In the genomic region with DNA sequence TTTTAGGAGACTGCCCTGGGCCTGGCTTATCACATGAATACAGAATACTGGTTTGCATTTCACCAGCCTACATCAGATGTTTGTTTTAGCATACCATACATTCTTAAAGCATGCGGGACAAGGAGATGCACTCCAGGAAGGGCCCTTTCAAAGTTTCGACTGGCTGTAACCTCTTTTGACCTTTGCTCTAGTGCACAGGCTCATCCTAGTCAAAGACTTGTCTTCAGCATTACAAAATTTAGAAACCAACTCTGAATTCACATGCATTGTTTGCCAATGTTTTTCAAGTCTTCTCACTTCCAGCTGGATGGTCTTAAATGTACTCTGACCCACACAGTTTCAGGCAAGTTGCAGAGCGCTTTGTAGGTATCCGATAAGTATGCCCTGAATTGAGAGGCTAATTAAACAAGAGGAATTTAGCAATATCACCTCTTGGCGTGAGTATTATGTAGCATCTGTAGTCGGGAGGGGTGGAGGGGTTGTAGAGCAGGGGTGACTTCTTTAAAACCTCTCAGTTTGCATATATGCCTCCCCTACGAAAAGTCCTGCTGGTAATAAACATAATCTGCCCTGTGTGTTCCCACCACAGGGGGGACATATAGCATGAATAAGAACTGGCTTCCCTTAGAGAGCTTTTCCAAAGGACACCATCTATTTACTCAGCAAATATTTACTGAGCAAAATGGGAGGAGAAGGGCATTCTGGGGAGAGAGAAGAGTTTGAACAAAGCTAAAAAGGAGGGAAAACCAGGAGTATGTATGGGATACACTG, we compare ENCODE assay signal across 1 cellular context.
TF ChIP-seq lines count a peak whose summit lies in the region.

No MANE protein-coding gene starts in this region.

TF ChIP-seq in GM23338, 12 proteins besides CTCF, POLR2A, EP300 and RAD21:
- TF ChIP-seq, protein P1, sequence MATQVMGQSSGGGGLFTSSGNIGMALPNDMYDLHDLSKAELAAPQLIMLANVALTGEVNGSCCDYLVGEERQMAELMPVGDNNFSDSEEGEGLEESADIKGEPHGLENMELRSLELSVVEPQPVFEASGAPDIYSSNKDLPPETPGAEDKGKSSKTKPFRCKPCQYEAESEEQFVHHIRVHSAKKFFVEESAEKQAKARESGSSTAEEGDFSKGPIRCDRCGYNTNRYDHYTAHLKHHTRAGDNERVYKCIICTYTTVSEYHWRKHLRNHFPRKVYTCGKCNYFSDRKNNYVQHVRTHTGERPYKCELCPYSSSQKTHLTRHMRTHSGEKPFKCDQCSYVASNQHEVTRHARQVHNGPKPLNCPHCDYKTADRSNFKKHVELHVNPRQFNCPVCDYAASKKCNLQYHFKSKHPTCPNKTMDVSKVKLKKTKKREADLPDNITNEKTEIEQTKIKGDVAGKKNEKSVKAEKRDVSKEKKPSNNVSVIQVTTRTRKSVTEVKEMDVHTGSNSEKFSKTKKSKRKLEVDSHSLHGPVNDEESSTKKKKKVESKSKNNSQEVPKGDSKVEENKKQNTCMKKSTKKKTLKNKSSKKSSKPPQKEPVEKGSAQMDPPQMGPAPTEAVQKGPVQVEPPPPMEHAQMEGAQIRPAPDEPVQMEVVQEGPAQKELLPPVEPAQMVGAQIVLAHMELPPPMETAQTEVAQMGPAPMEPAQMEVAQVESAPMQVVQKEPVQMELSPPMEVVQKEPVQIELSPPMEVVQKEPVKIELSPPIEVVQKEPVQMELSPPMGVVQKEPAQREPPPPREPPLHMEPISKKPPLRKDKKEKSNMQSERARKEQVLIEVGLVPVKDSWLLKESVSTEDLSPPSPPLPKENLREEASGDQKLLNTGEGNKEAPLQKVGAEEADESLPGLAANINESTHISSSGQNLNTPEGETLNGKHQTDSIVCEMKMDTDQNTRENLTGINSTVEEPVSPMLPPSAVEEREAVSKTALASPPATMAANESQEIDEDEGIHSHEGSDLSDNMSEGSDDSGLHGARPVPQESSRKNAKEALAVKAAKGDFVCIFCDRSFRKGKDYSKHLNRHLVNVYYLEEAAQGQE (IDR thresholded peaks at IDR 0.05; ENCODE audit: unreplicated experiment): no peak
- TF ChIP-seq STAT1 (IDR thresholded peaks at IDR 0.05; ENCODE audit: unreplicated experiment) (no peak), ZNF114 (CRISPR knock-in tag; IDR thresholded peaks at IDR 0.05) (no peak), EZH2 (IDR thresholded peaks at IDR 0.05; ENCODE audit: low read depth, unreplicated experiment) (no peak)
- TF ChIP-seq, protein P2, sequence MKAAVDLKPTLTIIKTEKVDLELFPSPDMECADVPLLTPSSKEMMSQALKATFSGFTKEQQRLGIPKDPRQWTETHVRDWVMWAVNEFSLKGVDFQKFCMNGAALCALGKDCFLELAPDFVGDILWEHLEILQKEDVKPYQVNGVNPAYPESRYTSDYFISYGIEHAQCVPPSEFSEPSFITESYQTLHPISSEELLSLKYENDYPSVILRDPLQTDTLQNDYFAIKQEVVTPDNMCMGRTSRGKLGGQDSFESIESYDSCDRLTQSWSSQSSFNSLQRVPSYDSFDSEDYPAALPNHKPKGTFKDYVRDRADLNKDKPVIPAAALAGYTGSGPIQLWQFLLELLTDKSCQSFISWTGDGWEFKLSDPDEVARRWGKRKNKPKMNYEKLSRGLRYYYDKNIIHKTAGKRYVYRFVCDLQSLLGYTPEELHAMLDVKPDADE (IDR thresholded peaks at IDR 0.05): no peak
